Comparison of ENCODE assay signal across 8 cellular contexts in genomic region chr15:31338879-31339557, GRCh38. TPM values are rescaled to one million over a fixed set of nuclear protein-coding genes. Genes with fewer than 3 reads are reported as not detected.
DNase-seq lines count a peak whose midpoint lies in the region; ATAC-seq, FAIRE-seq and TF ChIP-seq lines count a peak whose summit lies in the region.

No MANE protein-coding gene starts in this region.

- 8 to 16% methylated on average over 9 of the region's 9 CpGs for whole genome bisulfite sequencing in thyroid gland, 2 donors

- intact Hi-C loops in A673 (cut with micrococcal nuclease; ENCODE audit: unreplicated experiment), result no loop called here
- intact Hi-C loops in thyroid gland (cut with DNase I), result no loop called here

- ATAC-seq in GM18498 (IDR thresholded peaks at IDR 0.05; ENCODE audit: unreplicated experiment) (peak; percentile 60), HG03066 (IDR thresholded peaks at IDR 0.05; ENCODE audit: low read depth, unreplicated experiment) (peak; percentile 50)

- POLR2A ChIA-PET in A673 (lab: Charles Lee; ENCODE audit: low non-redundant PET), result no interaction called here

- H3K36me3 ChIP-seq in A673 (ENCODE audit: insufficient read depth, low read length, poor library complexity, severe bottlenecking) (no peaks in the 10 kb centered on the region), thyroid gland (no peaks in the 10 kb centered on the region)

- H3K4me3 ChIP-seq in A673 (ENCODE audit: low read depth, low read length, poor library complexity, severe bottlenecking), result no peak overlapping the region
- no peak overlapping the region for H3K4me3 ChIP-seq in thyroid gland (replicated peaks in 1 of 3)

- FAIRE-seq in RCC 7860 (lab: Jason Lieb, UNC), result no peak

- TF ChIP-seq CTCF in A673 (conservative IDR thresholded peaks at IDR 0.05; ENCODE audit: low read depth, low read length) (no peak), thyroid gland (IDR thresholded peaks at IDR 0.05) (no peak)

- CTCF ChIA-PET in A673 (lab: Charles Lee), result no interaction called here

- DNase-seq in A673 (ENCODE audit: low spot score) (peak; percentile 73), RCC 7860 (ENCODE audit: low spot score) (peak; percentile 47), cerebellar cortex (ENCODE audit: low spot score) (peak; percentile 22), medulla oblongata (ENCODE audit: extremely low spot score) (peak; percentile 67), thyroid gland (peak; percentile 89 to 92)
- no peak for DNase-seq in stimulated activated CD4-positive, alpha-beta T cell treated with anti-CD3 and anti-CD28 coated beads, Interleukin-4, amount 100 ng/mL, for 1 hour

- TF ChIP-seq POLR2A in thyroid gland (IDR thresholded peaks at IDR 0.05), result no peak

- BruUV-seq in A673 (replicated peaks; lab: Mats Ljungman, UMichigan), result no TSS peak

- H3K4me1 ChIP-seq in A673 (ENCODE audit: insufficient read depth, low read length, poor library complexity, severe bottlenecking), result peaks cover 25% of the 10 kb centered on the region
- peaks cover 95 to 100% of the 10 kb centered on the region in 2 donors for H3K4me1 ChIP-seq in thyroid gland

- H3K27ac ChIP-seq in A673 (ENCODE audit: low read depth, low read length, poor library complexity, severe bottlenecking) (peak overlapping the region; percentile 57), thyroid gland (peak overlapping the region; percentile 95 to 100 (median 100))

- H3K9me3 ChIP-seq in A673 (ENCODE audit: low read depth, low read length, poor library complexity, severe bottlenecking) (no peaks in the 10 kb centered on the region), thyroid gland (no peaks in the 10 kb centered on the region)

- H3K27me3 ChIP-seq in A673 (replicated peaks; ENCODE audit: insufficient read depth, low read depth, low read length, poor library complexity), result no peaks in the 10 kb centered on the region
- H3K27me3 ChIP-seq in thyroid gland, result no peaks in the 10 kb centered on the region

RNA-seq across cellular contexts. Expression of gene KLF13, which starts 12.4 kb away (rescaled TPM):
- 22.1 and 23.5 TPM in 2 replicates for total RNA-seq in A673 (2021)
- 100 to 1,000 TPM in 2 of 4 donors, 10 to 100 TPM in 2; 84.0 to 117 (median 97.6) TPM for total RNA-seq in thyroid gland
